11 cellular contexts compared by ENCODE assay signal in genomic region chr3:150798122-150798618, GRCh38. TPM values are rescaled to one million over a fixed set of nuclear protein-coding genes. Genes with fewer than 3 reads are reported as not detected.
DNase-seq lines count a peak whose midpoint lies in the region; ATAC-seq, FAIRE-seq and TF ChIP-seq lines count a peak whose summit lies in the region.
"Had no signal": no experiment of that assay in that cellular context is flagged by ENCODE, and none has a peak within 500 bp of the region (broad histone marks: within the 10 kb centered on the region; RNA-seq: fewer than 3 reads in every experiment).

No MANE protein-coding gene starts in this region.

- intact Hi-C loops in activated T-helper 1 cell treated with anti-CD3 and anti-CD28 coated beads, Interleukin-12 subunit alpha, Interleukin-12 subunit beta, Interleukin-2, Interleukin-4 antibody, amounts not matched to agents 30 ng/mL and 10 ng/mL and 1 ng/mL, durations not matched to agents 14 hours and 24 hours and 36 hours (cut with micrococcal nuclease): no loop called here

- H3K4me1 ChIP-seq in A549 (peaks cover 5% of the 10 kb centered on the region; the same call in 1 of the 3 replicates), HUES6 (ENCODE audit: control insufficient read depth, insufficient read depth, low read length) (peaks cover 12% of the 10 kb centered on the region)

- POLR2A ChIA-PET in A549 (lab: Yijun Ruan, JAX): no interaction called here

- TF ChIP-seq CTCF in A549 (IDR thresholded peaks at IDR 0.05) (no peak), GM20000 (IDR thresholded peaks at IDR 0.05; ENCODE audit: extremely low read depth, missing control alignments) (no peak)

- H3K9me3 ChIP-seq in A549 (no peaks in the 10 kb centered on the region), HUES6 (ENCODE audit: control insufficient read depth, insufficient read depth, low read depth, low read length) (no peaks in the 10 kb centered on the region)

- ATAC-seq in A549 (peak; percentile 34 to 63; a peak in 3 of 6 replicates), memory B cell (ENCODE audit: low read depth) (peak; percentile 74), HG03378 (IDR thresholded peaks at IDR 0.05; ENCODE audit: unreplicated experiment) (no peak)

- no peak for TF ChIP-seq RAD21 in A549 (conservative IDR thresholded peaks at IDR 0.05 in 1 of 2, IDR thresholded peaks at IDR 0.05 in 1 of 2)

- no peaks in the 10 kb centered on the region for H3K36me3 Mint-ChIP-seq in activated T-helper 1 cell treated with anti-CD3 and anti-CD28 coated beads, Interleukin-12 subunit alpha, Interleukin-12 subunit beta, Interleukin-2, Interleukin-4 antibody, amounts not matched to agents 30 ng/mL and 10 ng/mL and 1 ng/mL, durations not matched to agents 14 hours and 24 hours and 36 hours (ENCODE audit: low read depth)
- H3K36me3 Mint-ChIP-seq in memory B cell: peaks cover 2% of the 10 kb centered on the region

- TF ChIP-seq EP300 in A549 (IDR thresholded peaks at IDR 0.05): no peak

- no peaks in the 10 kb centered on the region for H3K36me3 ChIP-seq in HUES6 (ENCODE audit: control insufficient read depth, insufficient read depth, low read length)

- H3K4me2 ChIP-seq in A549: peak overlapping the region; percentile 35

- H3K4me3 ChIP-seq in A549 (no peak overlapping the region), HUES6 (ENCODE audit: low read depth, low read length) (no peak overlapping the region)

- H3K9ac ChIP-seq in HUES6 (ENCODE audit: low read length): peak overlapping the region; percentile 17

- H3K27me3 ChIP-seq in HUES6 (ENCODE audit: control insufficient read depth, insufficient read depth, low read length): no peaks in the 10 kb centered on the region

- no peak for FAIRE-seq in A549 (lab: Jason Lieb, UNC)

- CTCF ChIA-PET in A549 (lab: Yijun Ruan, JAX): interaction anchor here (2.0 kb wide), 1 partner anchor 10 kb away, joined by 11 read pairs; no protein-coding TSS in a partner anchor

- DNase-seq in A549 (ENCODE audit: low read depth in 1 of 2, low spot score in 1 of 2) (peak in 1 of 2 experiments; percentile 12), memory B cell (ENCODE audit: low spot score in 2 of 2) (no peak), glomerular visceral epithelial cell (ENCODE audit: extremely low spot score) (no peak), NCI-H446 (lab: John Stamatoyannopoulos, UW) (no peak), GM20000 (ENCODE audit: low spot score) (no peak)
- no peak for DNase-seq in activated T-helper 1 cell treated with anti-CD3 and anti-CD28 coated beads, Interleukin-12 subunit alpha, Interleukin-12 subunit beta, Interleukin-2, Interleukin-4 antibody, amounts not matched to agents 30 ng/mL and 10 ng/mL and 1 ng/mL, durations not matched to agents 14 hours and 24 hours and 36 hours (ENCODE audit: low spot score)
- DNase-seq: activated B cell treated with CpG ODN at 0.5 μM for 24 hours, MM.1S, nucleus accumbens had no signal

- H3K4me3 Mint-ChIP-seq in activated T-helper 1 cell treated with anti-CD3 and anti-CD28 coated beads, Interleukin-12 subunit alpha, Interleukin-12 subunit beta, Interleukin-2, Interleukin-4 antibody, amounts not matched to agents 30 ng/mL and 10 ng/mL and 1 ng/mL, durations not matched to agents 14 hours and 24 hours and 36 hours: peak overlapping the region; percentile 30
- H3K4me3 Mint-ChIP-seq in memory B cell: peak overlapping the region; percentile 25
- H3K4me3 Mint-ChIP-seq: activated B cell treated with CpG ODN at 0.5 μM for 24 hours had no signal

- peaks cover 23% of the 10 kb centered on the region for H3K4me1 Mint-ChIP-seq in activated T-helper 1 cell treated with anti-CD3 and anti-CD28 coated beads, Interleukin-12 subunit alpha, Interleukin-12 subunit beta, Interleukin-2, Interleukin-4 antibody, amounts not matched to agents 30 ng/mL and 10 ng/mL and 1 ng/mL, durations not matched to agents 14 hours and 24 hours and 36 hours (ENCODE audit: low read depth)
- H3K4me1 Mint-ChIP-seq in memory B cell: peaks cover 11% of the 10 kb centered on the region

- H3K9me3 Mint-ChIP-seq in activated T-helper 1 cell treated with anti-CD3 and anti-CD28 coated beads, Interleukin-12 subunit alpha, Interleukin-12 subunit beta, Interleukin-2, Interleukin-4 antibody, amounts not matched to agents 30 ng/mL and 10 ng/mL and 1 ng/mL, durations not matched to agents 14 hours and 24 hours and 36 hours: no peaks in the 10 kb centered on the region
- peaks cover 2% of the 10 kb centered on the region for H3K9me3 Mint-ChIP-seq in memory B cell
- H3K9me3 Mint-ChIP-seq: activated B cell treated with CpG ODN at 0.5 μM for 24 hours had no signal

- H3K27ac ChIP-seq in A549: peak overlapping the region in 1 of 2 experiments; percentile 19; a peak in 1 of 6 replicates
- 0 out of 2 replicates have a peak overlapping the region, but pooled peaks have one; percentile 18 for H3K27ac ChIP-seq in HUES6 (ENCODE audit: low read depth, low read length)

- no peak for TF ChIP-seq POLR2A in A549 (IDR thresholded peaks at IDR 0.05; ENCODE audit: low read length)

- no peak overlapping the region for H3K27ac Mint-ChIP-seq in activated T-helper 1 cell treated with anti-CD3 and anti-CD28 coated beads, Interleukin-12 subunit alpha, Interleukin-12 subunit beta, Interleukin-2, Interleukin-4 antibody, amounts not matched to agents 30 ng/mL and 10 ng/mL and 1 ng/mL, durations not matched to agents 14 hours and 24 hours and 36 hours
- H3K27ac Mint-ChIP-seq in memory B cell: no peak overlapping the region
- H3K27ac Mint-ChIP-seq: activated B cell treated with CpG ODN at 0.5 μM for 24 hours had no signal

- 4% methylated on average over 4 of the region's 4 CpGs for WGBS in A549 (ENCODE audit: missing lambda C conversion rate)

- peaks cover 2% of the 10 kb centered on the region for H3K27me3 Mint-ChIP-seq in activated T-helper 1 cell treated with anti-CD3 and anti-CD28 coated beads, Interleukin-12 subunit alpha, Interleukin-12 subunit beta, Interleukin-2, Interleukin-4 antibody, amounts not matched to agents 30 ng/mL and 10 ng/mL and 1 ng/mL, durations not matched to agents 14 hours and 24 hours and 36 hours (ENCODE audit: insufficient read depth)
- no peaks in the 10 kb centered on the region for H3K27me3 Mint-ChIP-seq in memory B cell
- H3K27me3 Mint-ChIP-seq: activated B cell treated with CpG ODN at 0.5 μM for 24 hours had no signal

TF ChIP-seq in A549, 52 proteins besides CTCF, POLR2A, EP300 and RAD21:
- peak; percentile 30 to 34; a peak in 1 of 4 replicates for TF ChIP-seq CEBPB (IDR thresholded peaks at IDR 0.05)
- TF ChIP-seq HOXA7 (CRISPR knock-in tag; IDR thresholded peaks at IDR 0.05): no peak
- TF ChIP-seq MAFK (IDR thresholded peaks at IDR 0.05; ENCODE audit: partially characterized antibody): no peak
- no peak for TF ChIP-seq NPAS2 (CRISPR knock-in tag; IDR thresholded peaks at IDR 0.05; ENCODE audit: borderline replicate concordance)

RNA-seq across cellular contexts. Expression of gene SIAH2, which starts 35.2 kb away (rescaled TPM):
- 24.8 and 28.6 TPM in 2 replicates for polyA plus RNA-seq in A549 (2011; rRNA removed)
- polyA plus RNA-seq in A549 (2012; cell fraction: cytosol; rRNA removed): 44.4 and 54.3 TPM in 2 replicates
- 20.5 and 52.2 TPM in 2 replicates for polyA plus RNA-seq in A549 (2012; cell fraction: nucleus; rRNA removed)
- 10.7 to 11.4 TPM (median 11.2 TPM) in 3 replicates for polyA plus RNA-seq in A549 (2017; fragmentation: RNase III; extraction: RNeasy Plus Mini Kit Qiagen cat#74134 plus additional on column Dnase treatment)
- polyA minus RNA-seq in A549 (2011; rRNA and poly(A)+ RNA removed): 48.4 and 56.9 TPM in 2 replicates
- total RNA-seq in activated T-helper 1 cell treated with anti-CD3 and anti-CD28 coated beads, Interleukin-12 subunit alpha, Interleukin-12 subunit beta, Interleukin-2, Interleukin-4 antibody, amounts not matched to agents 30 ng/mL and 10 ng/mL and 1 ng/mL, durations not matched to agents 14 hours and 24 hours and 36 hours: 175 and 177 TPM in 2 replicates
